Comparison of ENCODE assay signal across 26 cellular contexts in the genomic region with DNA sequence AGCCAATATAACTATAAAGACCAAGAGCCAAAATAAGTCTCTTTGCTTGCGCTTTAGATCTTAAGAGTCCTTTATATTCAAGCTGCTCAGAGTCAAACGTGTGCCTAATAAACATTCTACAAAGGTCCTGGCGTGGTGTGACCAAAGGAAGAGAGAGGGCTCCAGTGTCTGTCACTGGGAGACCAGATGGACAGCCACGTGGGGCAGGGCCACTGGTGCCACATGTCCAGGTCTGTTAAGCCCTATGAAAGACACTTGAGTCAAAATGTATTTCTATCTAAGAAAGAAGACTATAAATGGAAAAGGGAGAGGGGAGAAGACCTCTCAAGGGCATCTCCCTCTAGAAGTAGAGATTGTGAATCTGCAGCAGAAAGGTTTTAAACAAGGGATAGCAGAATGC. TPM values are rescaled to one million over a fixed set of nuclear protein-coding genes. Genes with fewer than 3 reads are reported as not detected.
DNase-seq lines count a peak whose midpoint lies in the region; ATAC-seq, FAIRE-seq and TF ChIP-seq lines count a peak whose summit lies in the region.
"Had no signal": no experiment of that assay in that cellular context is flagged by ENCODE, and none has a peak within 500 bp of the region (broad histone marks: within the 10 kb centered on the region; RNA-seq: fewer than 3 reads in every experiment).

No MANE protein-coding gene starts in this region.

- no peaks in the 10 kb centered on the region for H4K20me1 ChIP-seq in HCT116 (ENCODE audit: insufficient read depth)
- H4K20me1 ChIP-seq in MM.1S (ENCODE audit: insufficient read depth, low read length), result no peaks in the 10 kb centered on the region

- in situ Hi-C loops in Panc1 (cut with HindIII; ENCODE audit: low pct_unique_long_range_greater_than_20kb, low sequenced_read_pairs), result no loop called here

- H3K4me3 ChIP-seq in A549, result no peak overlapping the region
- no peak overlapping the region for H3K4me3 ChIP-seq in HCT116 (replicated peaks in 1 of 2; ENCODE audit: low read depth in 1 of 2, low read length in 2 of 2)
- no peak overlapping the region for H3K4me3 ChIP-seq in Panc1 (ENCODE audit: low read depth in 2 of 2, low read length in 2 of 2)
- H3K4me3 ChIP-seq in body of pancreas, result no peak overlapping the region
- no peak overlapping the region for H3K4me3 ChIP-seq in MM.1S (ENCODE audit: low read length)
- H3K4me3 ChIP-seq: GM12878, GM23338 had no signal

- H3K9me2 ChIP-seq in HCT116 (ENCODE audit: insufficient read depth) (no peaks in the 10 kb centered on the region), MM.1S (replicated peaks; ENCODE audit: insufficient read depth, low read length) (no peaks in the 10 kb centered on the region)

- no peak for ATAC-seq in A549
- no peak for ATAC-seq in HCT116
- no peak for ATAC-seq in Panc1
- ATAC-seq in body of pancreas, result no peak
- ATAC-seq: CD8-positive, alpha-beta T cell; GM12878; GM23338 had no signal

- H3K36me3 ChIP-seq in HCT116 (ENCODE audit: control insufficient read depth in 1 of 2, insufficient read depth in 2 of 2, low read length in 2 of 2) (peaks cover 0 to 5% of the 10 kb centered on the region in 2 experiments; a peak in 1 of 4 replicates), Panc1 (ENCODE audit: control insufficient read depth, insufficient read depth, low read length) (no peaks in the 10 kb centered on the region), body of pancreas (replicated peaks in 1 of 2; ENCODE audit: insufficient read depth in 1 of 2, low read depth in 2 of 2) (no peaks in the 10 kb centered on the region), MM.1S (replicated peaks; ENCODE audit: insufficient read depth, low read length) (no peaks in the 10 kb centered on the region)

- no peaks in the 10 kb centered on the region for H3F3A ChIP-seq in MM.1S (ENCODE audit: insufficient read depth, low read length)

- CTCF ChIA-PET in A549 (lab: Yijun Ruan, JAX) (interaction anchor here (0.9 to 5.5 kb wide), 4 partner anchors 22 to 302 kb away, joined by 3 to 142 read pairs (median 33); no protein-coding TSS in a partner anchor), HCT116 (lab: Charles Lee) (interaction anchor here (1.1 kb wide), 1 partner anchor 310 kb away, joined by 3 read pairs; no protein-coding TSS in a partner anchor), Panc1 (lab: Charles Lee) (no interaction called here)

- TF ChIP-seq CTCF in A549 (IDR thresholded peaks at IDR 0.05), result no peak
- TF ChIP-seq CTCF in HCT116 (IDR thresholded peaks at IDR 0.05 in 2 of 3, conservative IDR thresholded peaks at IDR 0.05 in 1 of 3; ENCODE audit: borderline replicate concordance in 1 of 3, insufficient read depth in 1 of 3, low read depth in 2 of 3, low read length in 2 of 3), result no peak
- no peak for TF ChIP-seq CTCF in Panc1 (IDR thresholded peaks at IDR 0.05)
- no peak for TF ChIP-seq CTCF in body of pancreas (IDR thresholded peaks at IDR 0.05)
- TF ChIP-seq CTCF in MM.1S (IDR thresholded peaks at IDR 0.05; ENCODE audit: low read length), result no peak
- no peak for TF ChIP-seq CTCF in GM20000 (IDR thresholded peaks at IDR 0.05; ENCODE audit: extremely low read depth, missing control alignments)

- no peak overlapping the region for H3K9ac ChIP-seq in HCT116 (ENCODE audit: low read length)
- no peak overlapping the region for H3K9ac ChIP-seq in MM.1S (ENCODE audit: low read length)

- no peaks in the 10 kb centered on the region for H3K79me2 ChIP-seq in HCT116 (ENCODE audit: insufficient read depth, low read length)
- H3K79me2 ChIP-seq in MM.1S (ENCODE audit: low read length), result no peaks in the 10 kb centered on the region

- POLR2A ChIA-PET in A549 (lab: Yijun Ruan, JAX) (no interaction called here), HCT116 (lab: Charles Lee) (no interaction called here), Panc1 (lab: Charles Lee) (no interaction called here)

- BruUV-seq in HCT116 (replicated peaks; lab: Mats Ljungman, UMichigan) (no TSS peak), Panc1 (replicated peaks; lab: Mats Ljungman, UMichigan) (no TSS peak)

- TF ChIP-seq POLR2A in A549 (IDR thresholded peaks at IDR 0.05; ENCODE audit: low read length) (no peak), HCT116 (IDR thresholded peaks at IDR 0.05; ENCODE audit: borderline replicate concordance, extremely low read depth, insufficient read depth, insufficient read length) (no peak), body of pancreas (IDR thresholded peaks at IDR 0.05) (no peak)

- RAD21 ChIA-PET in HCT116 (lab: Charles Lee; ENCODE audit: low non-redundant PET in 1 of 2, low total read pairs in 2 of 2, uncharacterized antibody in 2 of 2, unreplicated experiment in 2 of 2), result no interaction called here

- peak overlapping the region; percentile 84 to 91 for H3K27ac ChIP-seq in A549
- no peak overlapping the region for H3K27ac ChIP-seq in HCT116 (ENCODE audit: low read depth, low read length)
- peak overlapping the region; percentile 57; the same call in 1 of the 2 replicates for H3K27ac ChIP-seq in Panc1 (ENCODE audit: low read length)
- peak overlapping the region in 3 of 4 donors; percentile 33 to 66 (median 42) for H3K27ac ChIP-seq in body of pancreas
- no peak overlapping the region for H3K27ac ChIP-seq in MM.1S (ENCODE audit: low read length)

- H3K4me1 ChIP-seq in A549 (peaks cover 32% of the 10 kb centered on the region), HCT116 (ENCODE audit: control insufficient read depth in 1 of 2, insufficient read depth in 2 of 2, low read length in 2 of 2) (peaks cover 7 to 41% of the 10 kb centered on the region in 2 experiments; a peak in 3 of 4 replicates), Panc1 (ENCODE audit: control insufficient read depth, insufficient read depth, low read length) (0 out of 2 replicates have a peak, but pooled peaks cover 3% of the 10 kb centered on the region), body of pancreas (peaks cover 34% of the 10 kb centered on the region), MM.1S (ENCODE audit: low read length) (peaks cover 5% of the 10 kb centered on the region; the same call in 1 of the 2 replicates)

- H3K4me2 ChIP-seq in A549 (no peak overlapping the region), HCT116 (ENCODE audit: low read length) (no peak overlapping the region), MM.1S (ENCODE audit: low read depth, low read length) (no peak overlapping the region)
- H3K4me2 ChIP-seq: GM23338 had no signal

- 92% methylated on average over 4 of the region's 4 CpGs for WGBS in A549 (ENCODE audit: missing lambda C conversion rate)
- WGBS in body of pancreas, 2 donors, result 79 to 88% methylated on average over 4 of the region's 4 CpGs

- no peak overlapping the region for H2AFZ ChIP-seq in HCT116 (ENCODE audit: low read depth, low read length, poor library complexity, severe bottlenecking)
- no peak overlapping the region for H2AFZ ChIP-seq in MM.1S (ENCODE audit: low read length)
- H2AFZ ChIP-seq: GM23338 had no signal

- TF ChIP-seq EP300 in A549 (IDR thresholded peaks at IDR 0.05), result no peak

- intact Hi-C loops in HCT116 (cut with micrococcal nuclease) (loop anchor here (5.0 to 10.0 kb wide), 2 partner anchors 214 to 804 kb away; no protein-coding TSS in a partner anchor), Panc1 (cut with micrococcal nuclease; ENCODE audit: unreplicated experiment) (loop anchor here (5.0 kb wide), 1 partner anchor 804 kb away; no protein-coding TSS in a partner anchor), body of pancreas (cut with DNase I) (loop anchor here (10.0 kb wide), 1 partner anchor 56 kb away; no protein-coding TSS in a partner anchor), posterior cingulate gyrus (cut with DNase I) (loop anchor here (5.0 to 10.0 kb wide), 2 partner anchors 646 to 804 kb away; no protein-coding TSS in a partner anchor)

- no peaks in the 10 kb centered on the region for H3K27me3 ChIP-seq in HCT116 (ENCODE audit: insufficient read depth, low read length)
- H3K27me3 ChIP-seq in Panc1 (ENCODE audit: control insufficient read depth, insufficient read depth, low read length), result no peaks in the 10 kb centered on the region
- H3K27me3 ChIP-seq in body of pancreas, result no peaks in the 10 kb centered on the region
- no peaks in the 10 kb centered on the region for H3K27me3 ChIP-seq in MM.1S (replicated peaks; ENCODE audit: insufficient read depth, low read length)

- H3K9me3 ChIP-seq in A549 (peaks cover 17% of the 10 kb centered on the region), HCT116 (ENCODE audit: control insufficient read depth in 1 of 2, insufficient read depth in 1 of 2, low read depth in 1 of 2, low read length in 2 of 2) (peaks cover 0 to 4% of the 10 kb centered on the region in 2 experiments; a peak in 1 of 4 replicates), Panc1 (ENCODE audit: control insufficient read depth, insufficient read depth, low read depth, low read length) (0 out of 2 replicates have a peak, but pooled peaks cover 4% of the 10 kb centered on the region), body of pancreas (no peaks in the 10 kb centered on the region), MM.1S (replicated peaks; ENCODE audit: insufficient read depth, low read length) (no peaks in the 10 kb centered on the region)

- TF ChIP-seq RAD21 in A549 (conservative IDR thresholded peaks at IDR 0.05 in 1 of 2, IDR thresholded peaks at IDR 0.05 in 1 of 2) (no peak), HCT116 (IDR thresholded peaks at IDR 0.05; ENCODE audit: low read depth) (0 out of 2 replicates have a peak, but pooled peaks have one; percentile 31)

- FAIRE-seq in A549 (lab: Jason Lieb, UNC), result no peak
- FAIRE-seq: D721Med, GM12878, GM19239 had no signal

- no peak for DNase-seq in A549 (ENCODE audit: low read depth in 1 of 2, low spot score in 1 of 2)
- DNase-seq in HCT116 (ENCODE audit: low read depth, low spot score), result no peak
- DNase-seq in Panc1 (ENCODE audit: low read depth, low spot score), result no peak
- no peak for DNase-seq in body of pancreas
- no peak for DNase-seq in CD1c-positive myeloid dendritic cell (ENCODE audit: extremely low spot score)
- DNase-seq in MM.1S, result no peak
- DNase-seq in GM20000 (ENCODE audit: low spot score), result no peak
- DNase-seq in posterior cingulate gyrus, result no peak
- DNase-seq: 8988T; C1 segment of cervical spinal cord; Caco-2; CD4-positive, CD25-positive, alpha-beta regulatory T cell; CD8-positive, alpha-beta T cell; DMS 273 treated with DMSO at 0.1 percent for 48 hours; DMS79; EL; GDM1; H9; HFFc6 had no signal

TF ChIP-seq in A549, 52 proteins besides CTCF, POLR2A, EP300 and RAD21 (continues in another document):
- TF ChIP-seq ZFP36 (IDR thresholded peaks at IDR 0.05; ENCODE audit: borderline replicate concordance, partially characterized antibody) (no peak), ZC3H11A (IDR thresholded peaks at IDR 0.05) (no peak)

TF ChIP-seq in HCT116, 20 proteins besides CTCF, POLR2A, EP300 and RAD21 (continues in another document):
- TF ChIP-seq TCF7L2 (IDR thresholded peaks at IDR 0.05; ENCODE audit: borderline replicate concordance, extremely low read depth, insufficient read depth, insufficient read length), result no peak

RNA-seq across cellular contexts. Expression of a gene that starts 32.2 kb away (rescaled TPM):
- polyA plus RNA-seq in A549 (2011; rRNA removed) (4.9 and 5.4 TPM in 2 replicates), A549 (2017; fragmentation: RNase III; extraction: RNeasy Plus Mini Kit Qiagen cat#74134 plus additional on column Dnase treatment) (6.0 to 7.8 TPM (median 7.0 TPM) in 3 replicates)
- 0.96 and 1.3 TPM in 2 replicates for polyA plus RNA-seq in A549 (2012; cell fraction: cytosol; rRNA removed)
- 1.0 TPM in 2 replicates for polyA plus RNA-seq in A549 (2012; cell fraction: nucleus; rRNA removed)
- 19.9 and 22.1 TPM in 2 replicates for polyA minus RNA-seq in A549 (2011; rRNA and poly(A)+ RNA removed)
- total RNA-seq in HCT116 (2021; ENCODE audit: unreplicated experiment) (51.5 TPM), Panc1 (2021; ENCODE audit: unreplicated experiment) (0.51 TPM), body of pancreas (10 to 100 TPM; 21.4 to 40.5 TPM)
- polyA plus RNA-seq in HCT116 (2012), result 58.5 and 60.4 TPM in 2 replicates
- 0.17 TPM for polyA plus RNA-seq in Panc1 (2012; ENCODE audit: insufficient read length)
- total RNA-seq: A673; CD4-positive, CD25-positive, alpha-beta regulatory T cell; CD8-positive, alpha-beta T cell; GM23338; H4; H9 had no signal
- polyA plus RNA-seq: BJ; CD4-positive, CD25-positive, alpha-beta regulatory T cell; GM23338 had no signal

Comparison
In these comparisons a context has a peak if more than half of its experiments do, and no peak if none do; other contexts are left out.
1. H3K27ac ChIP-seq: peak in A549 (2 of 2), Panc1 (single experiment) and body of pancreas (3 of 4); none in HCT116 (single experiment) and MM.1S (single experiment).
2. RNA of a gene that starts 32.2 kb away (total RNA-seq): 51.5 TPM in HCT116 (single experiment) and 21.4 to 40.5 TPM in body of pancreas; 0.51 TPM in Panc1 (single experiment); every median in the first group is over 10 times any median in the second.